Comparison of ENCODE assay signal across 8 cellular contexts in the genomic region with DNA sequence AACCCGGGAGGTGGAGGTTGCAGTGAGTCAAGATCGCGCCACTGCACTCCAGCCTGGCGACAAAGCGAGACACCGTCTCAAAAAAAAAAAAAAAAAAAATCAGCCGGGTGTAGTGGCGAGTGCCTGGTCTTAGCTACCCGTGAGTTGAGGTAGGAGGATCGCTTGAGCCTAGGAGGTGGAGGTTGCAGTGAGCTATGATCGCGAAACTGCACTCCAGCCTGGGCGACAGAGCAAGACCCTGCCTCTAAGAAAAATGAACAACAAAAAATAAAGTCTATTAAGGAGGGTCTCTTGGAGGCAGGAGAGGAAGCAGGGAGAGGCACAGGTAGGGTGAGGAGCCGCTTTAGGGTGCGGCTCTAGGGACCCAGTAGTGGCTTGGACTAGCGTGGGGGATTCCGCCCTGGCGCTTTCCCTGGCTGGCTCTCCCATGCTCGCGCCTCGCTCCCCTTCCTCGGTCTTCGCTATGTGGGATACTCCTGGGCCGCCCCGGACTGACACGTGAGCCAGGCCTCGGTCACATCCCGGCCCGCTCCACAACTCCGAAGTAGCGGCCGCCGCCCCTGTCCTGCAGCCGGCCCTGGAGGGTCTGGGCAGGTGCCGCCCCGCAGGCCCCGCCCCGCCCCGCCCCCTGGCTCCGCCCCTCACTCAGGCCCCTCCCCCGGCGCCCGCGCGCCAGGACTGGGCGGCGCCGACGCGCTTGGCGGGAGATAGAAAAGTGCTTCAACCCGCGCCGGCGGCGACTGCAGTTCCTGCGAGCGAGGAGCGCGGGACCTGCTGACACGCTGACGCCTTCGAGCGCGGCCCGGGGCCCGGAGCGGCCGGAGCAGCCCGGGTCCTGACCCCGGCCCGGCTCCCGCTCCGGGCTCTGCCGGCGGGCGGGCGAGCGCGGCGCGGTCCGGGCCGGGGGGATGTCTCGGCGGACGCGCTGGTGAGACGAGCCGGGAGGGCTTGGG. TPM values are rescaled to one million over a fixed set of nuclear protein-coding genes. Genes with fewer than 3 reads are reported as not detected.
DNase-seq lines count a peak whose midpoint lies in the region; ATAC-seq and TF ChIP-seq lines count a peak whose summit lies in the region.

Gene MYBL2 (plus strand): TSS at position 739 of the 953 bp plus-strand sequence. CDS start 170 bp downstream, at position 909.

- no peak within 1 kb of the TSS for H3K27ac Mint-ChIP-seq in endothelial cell (ENCODE audit: unreplicated experiment)
- peak within 1 kb of the TSS in 2 of 9 donors; percentile 49 to 86 for H3K27ac Mint-ChIP-seq in naive thymus-derived CD4-positive, alpha-beta T cell

- no peaks in the 10 kb centered on the region for H3K4me1 Mint-ChIP-seq in endothelial cell (ENCODE audit: unreplicated experiment)
- H3K4me1 Mint-ChIP-seq in naive thymus-derived CD4-positive, alpha-beta T cell = peaks cover 0 to 29% (median 4%) of the 10 kb centered on the region in 7 donors

- TF ChIP-seq CTCF in endothelial cell (IDR thresholded peaks at IDR 0.05; ENCODE audit: unreplicated experiment) = no peak
- no peak for TF ChIP-seq CTCF in testis (IDR thresholded peaks at IDR 0.05)

- peak within 1 kb of the TSS; percentile 82 for H3K4me3 Mint-ChIP-seq in endothelial cell (ENCODE audit: unreplicated experiment)
- H3K4me3 Mint-ChIP-seq in naive thymus-derived CD4-positive, alpha-beta T cell = peak within 1 kb of the TSS; percentile 68 to 83 (median 71)

- H3K27ac ChIP-seq in naive thymus-derived CD4-positive, alpha-beta T cell (ENCODE audit: low read depth, low read length) = peak within 1 kb of the TSS; percentile 35
- no peak within 1 kb of the TSS for H3K27ac ChIP-seq in testis

- POLR2A ChIA-PET in naive thymus-derived CD4-positive, alpha-beta T cell (lab: Charles Lee) = no interaction called here

- peaks cover 3 to 8% of the 10 kb centered on the region in 2 donors for H3K4me1 ChIP-seq in naive thymus-derived CD4-positive, alpha-beta T cell (ENCODE audit: control insufficient read depth in 2 of 2, insufficient read depth in 2 of 2, low read length in 2 of 2)
- peaks cover 7% of the 10 kb centered on the region for H3K4me1 ChIP-seq in testis

- intact Hi-C loops in naive thymus-derived CD4-positive, alpha-beta T cell (cut with micrococcal nuclease) = loop anchor here (1.0 to 10.0 kb wide), 4 partner anchors 58 to 210 kb away; partner anchors contain the start of genes IFT52 (in 2 of the 2), GTSF1L (in 1 of the 2) and SRSF6 (in 1 of the 2)
- intact Hi-C loops in testis (cut with DNase I; ENCODE audit: low total_unique reads) = no loop called here

- H3K4me3 ChIP-seq in naive thymus-derived CD4-positive, alpha-beta T cell (ENCODE audit: low read length) = peak within 1 kb of the TSS; percentile 64
- peak within 1 kb of the TSS; percentile 43 to 54 for H3K4me3 ChIP-seq in testis

- no peaks in the 10 kb centered on the region for H3K9me3 Mint-ChIP-seq in endothelial cell (ENCODE audit: unreplicated experiment)
- H3K9me3 Mint-ChIP-seq in naive thymus-derived CD4-positive, alpha-beta T cell = no peaks in the 10 kb centered on the region

- peak; percentile 85 for DNase-seq in CD1c-positive myeloid dendritic cell (ENCODE audit: extremely low spot score)
- DNase-seq in NCI-H82 treated with DMSO at 0.1 percent for 48 hours (lab: John Stamatoyannopoulos, UW; ENCODE audit: unreplicated experiment) = peak; percentile 30
- peak; percentile 88 for DNase-seq in activated CD8-positive, alpha-beta memory T cell treated with anti-CD3 and anti-CD28 coated beads for 24 hours
- peak; percentile 73 for DNase-seq in endothelial cell (ENCODE audit: low spot score)
- DNase-seq in naive thymus-derived CD4-positive, alpha-beta T cell = peak; percentile 53 to 83 (median 66)
- peak; percentile 58 for DNase-seq in testis

- 20 to 23% methylated on average over 33 to 34 of the region's 90 CpGs for WGBS in testis, 2 donors

- no peaks in the 10 kb centered on the region for H3K9me3 ChIP-seq in naive thymus-derived CD4-positive, alpha-beta T cell (ENCODE audit: control insufficient read depth in 2 of 3, low read length in 3 of 3)
- no peaks in the 10 kb centered on the region for H3K9me3 ChIP-seq in testis

- H3K36me3 Mint-ChIP-seq in endothelial cell (ENCODE audit: low read depth, unreplicated experiment) = no peaks in the 10 kb centered on the region
- H3K36me3 Mint-ChIP-seq in naive thymus-derived CD4-positive, alpha-beta T cell = peaks cover 0 to 2% (median 0%) of the 10 kb centered on the region in 5 donors

- H3K36me3 ChIP-seq in naive thymus-derived CD4-positive, alpha-beta T cell (ENCODE audit: control insufficient read depth in 2 of 3, insufficient read depth in 3 of 3, low read length in 3 of 3) = no peaks in the 10 kb centered on the region
- H3K36me3 ChIP-seq in testis (ENCODE audit: low read depth, missing control alignments) = no peaks in the 10 kb centered on the region

- peak; percentile 67 for ATAC-seq in HG03439 (IDR thresholded peaks at IDR 0.05; ENCODE audit: unreplicated experiment)
- ATAC-seq in naive thymus-derived CD4-positive, alpha-beta T cell = peak; percentile 98

- peaks cover 0 to 3% of the 10 kb centered on the region in 2 donors for H3K27me3 ChIP-seq in naive thymus-derived CD4-positive, alpha-beta T cell (ENCODE audit: control insufficient read depth in 2 of 2, insufficient read depth in 2 of 2, low read length in 2 of 2)
- H3K27me3 ChIP-seq in testis = no peaks in the 10 kb centered on the region

- H3K27me3 Mint-ChIP-seq in endothelial cell (ENCODE audit: unreplicated experiment) = no peaks in the 10 kb centered on the region
- peaks cover 12 to 26% (median 15%) of the 10 kb centered on the region in 5 donors for H3K27me3 Mint-ChIP-seq in naive thymus-derived CD4-positive, alpha-beta T cell

- CTCF ChIA-PET in naive thymus-derived CD4-positive, alpha-beta T cell (lab: Charles Lee) = interaction anchor here (0.6 kb wide), 1 partner anchor 428 kb away, joined by 4 read pairs; no protein-coding TSS in a partner anchor

- TF ChIP-seq POLR2A in GM19193 (IDR thresholded peaks at IDR 0.05; ENCODE audit: extremely low read depth, insufficient read depth, insufficient read length) = peak; percentile 86
- TF ChIP-seq POLR2A in testis (IDR thresholded peaks at IDR 0.05) = no peak

RNA-seq across cellular contexts. Expression of gene MYBL2, which starts in this region (rescaled TPM):
- total RNA-seq in endothelial cell (ENCODE audit: unreplicated experiment) = 20.8 TPM
- total RNA-seq in naive thymus-derived CD4-positive, alpha-beta T cell = 10 to 100 TPM in 1 of 5 experiments, 1 to 10 TPM in 1, under 1 TPM in 1, not detected in 2; 0.58 to 69.7 (median 2.7) TPM
- polyA plus RNA-seq in naive thymus-derived CD4-positive, alpha-beta T cell = not detected
- total RNA-seq in testis = 10 to 100 TPM; 27.7 to 32.9 TPM
- 31.2 TPM for polyA plus RNA-seq in testis (ENCODE audit: insufficient read depth, low read depth, low replicate concordance)

Comparison
In these comparisons a context has a peak if more than half of its experiments do, and no peak if none do; other contexts are left out.
1. RNA of gene MYBL2 (polyA plus RNA-seq): 31.2 TPM in testis (single experiment); not detected in naive thymus-derived CD4-positive, alpha-beta T cell; every median in the first group is over 10 times any median in the second.
2. DNase-seq: peak in every context shown above with its lines; median percentile 88 in activated CD8-positive, alpha-beta memory T cell treated with anti-CD3 and anti-CD28 coated beads for 24 hours; 85 in CD1c-positive myeloid dendritic cell; 73 in endothelial cell; 66 in naive thymus-derived CD4-positive, alpha-beta T cell; 58 in testis; 30 in NCI-H82 treated with DMSO at 0.1 percent for 48 hours.